8 cellular contexts compared by ENCODE assay signal in the genomic region with DNA sequence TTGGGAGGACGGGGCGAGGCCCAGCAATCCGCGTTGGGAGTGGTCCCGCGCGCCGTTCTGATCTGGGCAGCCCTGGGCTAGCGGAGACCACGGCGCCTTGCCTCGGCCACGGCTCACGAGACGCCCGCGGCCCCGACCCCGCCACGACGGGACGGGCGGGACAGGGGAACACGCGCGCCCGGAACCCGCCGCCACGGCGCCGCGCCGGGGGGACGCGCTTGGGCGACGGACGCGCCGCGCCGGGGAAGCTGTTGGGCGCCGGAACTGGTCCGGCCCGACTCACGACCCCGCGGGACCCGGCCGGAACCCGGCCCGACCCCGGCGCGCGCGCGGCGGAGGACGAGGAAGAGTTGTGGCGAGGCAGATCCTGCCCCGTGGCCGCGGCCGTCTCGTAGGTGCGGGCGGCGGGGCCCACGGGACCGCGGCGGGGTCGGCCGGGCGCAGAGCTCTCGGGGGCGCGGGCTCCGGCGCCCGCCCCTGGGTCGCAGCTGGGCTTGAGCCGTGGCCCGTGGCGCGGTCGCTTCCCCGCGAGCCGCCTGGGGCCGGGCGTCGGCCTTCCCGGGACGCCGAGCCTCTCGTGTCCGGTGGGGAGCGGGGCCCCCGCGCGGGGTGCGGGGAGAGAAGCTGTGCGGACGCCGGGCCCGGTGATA. TPM values are rescaled to one million over a fixed set of nuclear protein-coding genes. Genes with fewer than 3 reads are reported as not detected.
DNase-seq lines count a peak whose midpoint lies in the region; ATAC-seq and TF ChIP-seq lines count a peak whose summit lies in the region.

Gene ACSF3, plus strand, starts transcription at position 251 of the 650 bp plus-strand sequence. CDS start 6,830 bp downstream, outside the sequence.

- H3K36me3 ChIP-seq in neural cell (ENCODE audit: insufficient read depth, low read length), result no peaks in the 10 kb centered on the region
- H3K36me3 ChIP-seq in stomach, result peaks cover 0 to 4% (median 1%) of the 10 kb centered on the region in 4 donors

- H3K27me3 ChIP-seq in neural cell (ENCODE audit: insufficient read depth, low read depth, low read length) (peaks cover 2% of the 10 kb centered on the region), stomach (peaks cover 0 to 30% (median 4%) of the 10 kb centered on the region in 3 donors)

- DNase-seq in G401 (ENCODE audit: low spot score) (peak; percentile 40), HFF-Myc (ENCODE audit: extremely low read depth, low read depth) (no peak), RKO (ENCODE audit: low spot score) (peak; percentile 40), fibroblast of the aortic adventitia (ENCODE audit: low read depth) (peak; percentile 41), stomach (peak; percentile 72)
- peak; percentile 57 for DNase-seq in activated effector memory CD4-positive, alpha-beta T cell treated with Interleukin-2 at 50 U/mL for 16 hours

- TF ChIP-seq EP300 in neural cell (conservative IDR thresholded peaks at IDR 0.05; ENCODE audit: poor library complexity, severe bottlenecking) (no peak), stomach (IDR thresholded peaks at IDR 0.05) (no peak)

- TF ChIP-seq CTCF in HFF-Myc (IDR thresholded peaks at IDR 0.05; ENCODE audit: low read depth, low read length, missing control alignments), result no peak
- TF ChIP-seq CTCF in fibroblast of the aortic adventitia (IDR thresholded peaks at IDR 0.05; ENCODE audit: insufficient read depth, low read length), result no peak
- no peak for TF ChIP-seq CTCF in neural cell (IDR thresholded peaks at IDR 0.05; ENCODE audit: poor library complexity, severe bottlenecking)
- no peak for TF ChIP-seq CTCF in stomach (IDR thresholded peaks at IDR 0.05)

- H3K27ac ChIP-seq in neural cell (ENCODE audit: low read length) (no peak within 1 kb of the TSS), stomach (peak within 1 kb of the TSS; percentile 73 to 89 (median 77))

- peak; percentile 39 for TF ChIP-seq RAD21 in neural cell (conservative IDR thresholded peaks at IDR 0.05)

- TF ChIP-seq POLR2A in stomach (IDR thresholded peaks at IDR 0.05), result no peak

- peaks cover 13% of the 10 kb centered on the region for H3K79me2 ChIP-seq in neural cell (replicated peaks; ENCODE audit: insufficient read depth, low read length)

- no peak for ATAC-seq in HG03457 (IDR thresholded peaks at IDR 0.05; ENCODE audit: unreplicated experiment)

- in situ Hi-C loops in G401 (cut with HindIII; ENCODE audit: low sequenced_read_pairs), result no loop called here

- WGBS in stomach, 5 donors, result 0 to 2% (median 0%) methylated on average over 67 to 109 of the region's 110 CpGs

- no peaks in the 10 kb centered on the region for H3K9me3 ChIP-seq in neural cell (ENCODE audit: low read length)
- H3K9me3 ChIP-seq in stomach, result no peaks in the 10 kb centered on the region

- H3F3A ChIP-seq in neural cell (ENCODE audit: insufficient read depth, low read length, poor library complexity, severe bottlenecking), result no peaks in the 10 kb centered on the region

- H2AFZ ChIP-seq in neural cell (ENCODE audit: low read depth, low read length), result peak within 1 kb of the TSS; percentile 40

- intact Hi-C loops in stomach (cut with DNase I; ENCODE audit: low total_unique reads), result no loop called here

- H3K4me1 ChIP-seq in stomach, result peaks cover 37 to 76% (median 70%) of the 10 kb centered on the region in 4 donors

- peak within 1 kb of the TSS; percentile 87 for H3K4me3 ChIP-seq in HFF-Myc (replicated peaks; ENCODE audit: low read depth, low read length)
- H3K4me3 ChIP-seq in fibroblast of the aortic adventitia (ENCODE audit: low read depth, low read length), result peak within 1 kb of the TSS; percentile 81
- peak within 1 kb of the TSS; percentile 82 for H3K4me3 ChIP-seq in neural cell (ENCODE audit: low read length)
- peak within 1 kb of the TSS; percentile 81 to 97 (median 86) for H3K4me3 ChIP-seq in stomach

- H3K4me2 ChIP-seq in neural cell (ENCODE audit: low read length), result peak within 1 kb of the TSS; percentile 88

- H3K9me2 ChIP-seq in neural cell (ENCODE audit: insufficient read depth, low read length), result no peaks in the 10 kb centered on the region

- H3K9ac ChIP-seq in neural cell (ENCODE audit: low read length), result peak within 1 kb of the TSS; percentile 67

- H4K20me1 ChIP-seq in neural cell (ENCODE audit: insufficient read depth), result no peaks in the 10 kb centered on the region

TF ChIP-seq in neural cell, 6 proteins besides CTCF, POLR2A, EP300 and RAD21:
- TF ChIP-seq EZH2 (IDR thresholded peaks at IDR 0.05; ENCODE audit: borderline replicate concordance, insufficient read depth, low read length, poor library complexity, severe bottlenecking), result no peak
- no peak for TF ChIP-seq REST (IDR thresholded peaks at IDR 0.05; ENCODE audit: borderline replicate concordance)
- TF ChIP-seq POLR2AphosphoS5 (IDR thresholded peaks at IDR 0.05), result peak; percentile 28
- no peak for TF ChIP-seq TAF1 (IDR thresholded peaks at IDR 0.05; ENCODE audit: low read depth)
- TF ChIP-seq SMC3 (conservative IDR thresholded peaks at IDR 0.05; ENCODE audit: poor library complexity), result peak; percentile 52
- TF ChIP-seq MXI1 (conservative IDR thresholded peaks at IDR 0.05; ENCODE audit: poor library complexity, severe bottlenecking), result no peak

RNA-seq across cellular contexts. Expression of gene ACSF3, which starts in this region (rescaled TPM):
- 38.0 and 38.7 TPM in 2 replicates for total RNA-seq in G401 (2014; rRNA removed; shearing (Covaris generic))
- total RNA-seq in fibroblast of the aortic adventitia (ENCODE audit: low replicate concordance), result 9.9 and 17.6 TPM in 2 replicates
- 20.8 and 37.0 TPM in 2 replicates for polyA plus RNA-seq in neural cell
- polyA minus RNA-seq in neural cell, result 22.3 and 23.1 TPM in 2 replicates
- 100 to 1,000 TPM in 1 of 5 donors, 10 to 100 TPM in 4; 16.9 to 265 (median 27.7) TPM for total RNA-seq in stomach
- 10 to 100 TPM; 29.4 to 33.2 (median 31.9) TPM for polyA plus RNA-seq in stomach
